24 cellular contexts compared by ENCODE assay signal in the genomic region with DNA sequence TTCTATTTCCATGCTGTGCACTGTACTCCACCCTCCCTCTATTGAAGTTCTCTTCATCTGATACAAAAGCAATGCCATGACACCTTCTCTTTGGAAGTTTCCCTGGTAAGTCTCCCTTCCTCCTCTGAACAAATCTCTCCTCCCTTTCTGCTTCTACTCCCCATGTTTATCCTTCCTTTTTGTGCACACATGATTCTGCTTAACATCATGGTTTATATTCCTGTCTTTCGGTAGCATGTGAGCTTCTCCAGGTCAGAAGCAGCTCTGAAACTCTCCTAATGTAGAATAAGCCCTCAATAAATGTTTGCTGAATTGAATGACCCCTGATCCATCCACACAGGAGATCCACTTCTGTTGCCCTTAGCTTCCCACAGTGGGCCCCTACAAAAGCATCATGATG.
"Had no signal": no experiment of that assay in that cellular context is flagged by ENCODE, and none has a peak within 500 bp of the region (broad histone marks: within the 10 kb centered on the region; RNA-seq: fewer than 3 reads in every experiment).

No MANE protein-coding gene starts in this region.

- H3K27me3 ChIP-seq: stomach, suprapubic skin, testis, thyroid gland, tibial artery, tibial nerve, transverse colon, upper lobe of left lung, upper lobe of right lung, uterus, vagina had no signal

- H3K4me1 ChIP-seq: testis, transverse colon, uterus, vagina had no signal

- H3K36me3 ChIP-seq: stomach, suprapubic skin, thoracic aorta, thyroid gland, tibial artery, tibial nerve, transverse colon, upper lobe of left lung, upper lobe of right lung, uterus, vagina had no signal

- DNase-seq: stimulated activated CD4-positive, alpha-beta T cell treated with anti-CD3 and anti-CD28 coated beads, Interleukin-2, amount 100 ng/mL, for 48 hours; stimulated activated CD4-positive, alpha-beta T cell treated with anti-CD3 and anti-CD28 coated beads, Interleukin-4, amount 100 ng/mL, for 1 hour; stimulated activated CD4-positive, alpha-beta T cell treated with anti-CD3 and anti-CD28 coated beads, Interleukin-4, amount 100 ng/mL, for 24 hours; stimulated activated CD4-positive, alpha-beta T cell treated with anti-CD3 and anti-CD28 coated beads, Interleukin-4, amount 100 ng/mL, for 4 hours; stimulated activated CD8-positive, alpha-beta memory T cell treated with anti-CD3 and anti-CD28 coated beads, Interleukin-4, amount 100 ng/mL, for 48 hours; stimulated activated naive B cell treated with anti-CD40 and anti-IgM and Interleukin-4, amounts not matched to agents 10 μg/mL and 1 μg/mL and 100 μg/mL, for 72 hours; stimulated activated naive CD4-positive, alpha-beta T cell; stimulated activated naive CD4-positive, alpha-beta T cell treated with Interleukin-2 at 50 U/mL for 16 hours; stimulated activated naive CD8-positive, alpha-beta T cell treated with anti-CD3 and anti-CD28 coated beads, Interleukin-15, amount 100 ng/mL, for 72 hours; stimulated activated naive CD8-positive, alpha-beta T cell treated with anti-CD3 and anti-CD28 coated beads, Interleukin-15, Interleukin-2, amounts not matched to agents 100 U/mL and 50 U/mL, for 24 hours; stomach; substantia nigra; testis; thyroid gland; tibial artery; transverse colon; trophoblast cell; upper lobe of left lung; upper lobe of right lung; uterus had no signal

- H3K27ac ChIP-seq: stomach, suprapubic skin, testis, thoracic aorta, thyroid gland, tibial artery, tibial nerve, transverse colon, upper lobe of left lung, upper lobe of right lung, uterus, vagina had no signal

- H3K4me3 ChIP-seq: stomach, suprapubic skin, testis, thoracic aorta, thyroid gland, tibial artery, tibial nerve, transverse colon, upper lobe of left lung, upper lobe of right lung, uterus, vagina had no signal

- H3K9me3 ChIP-seq: stomach, suprapubic skin, testis, thoracic aorta, thyroid gland, tibial artery, tibial nerve, transverse colon, upper lobe of left lung, upper lobe of right lung, uterus, vagina had no signal
